8 cellular contexts compared by ENCODE assay signal in genomic region chr15:100671858-100672543, GRCh38.
DNase-seq lines count a peak whose midpoint lies in the region; ATAC-seq, FAIRE-seq and TF ChIP-seq lines count a peak whose summit lies in the region.

No MANE protein-coding gene starts in this region.

- H3K27me3 ChIP-seq in MG63 (no peaks in the 10 kb centered on the region), bronchial epithelial cell (ENCODE audit: control insufficient read depth, insufficient read depth, low read length) (no peaks in the 10 kb centered on the region)

- H3K9me3 Mint-ChIP-seq in mesothelial cell of epicardium: peaks cover 4% of the 10 kb centered on the region

- no peaks in the 10 kb centered on the region for H3K4me1 Mint-ChIP-seq in mesothelial cell of epicardium

- no peaks in the 10 kb centered on the region for H3K36me3 Mint-ChIP-seq in mesothelial cell of epicardium

- DNase-seq in D721Med (ENCODE audit: insufficient read length, low spot score) (no peak), MG63 (peak; percentile 70), bronchial epithelial cell (ENCODE audit: low read depth) (peak; percentile 34), mesothelial cell of epicardium (ENCODE audit: low spot score in 2 of 2, unreplicated experiment in 2 of 2) (no peak)
- DNase-seq in activated CD4-positive, alpha-beta T cell treated with anti-CD3 and anti-CD28 coated beads, Interleukin-2, amount 50 U/mL, for 4 hours: no peak

- H3K4me3 ChIP-seq in MG63 (no peak overlapping the region), bronchial epithelial cell (ENCODE audit: low read depth, low read length) (no peak overlapping the region)

- ATAC-seq in GM19328 (IDR thresholded peaks at IDR 0.05; ENCODE audit: unreplicated experiment) (no peak), GM18868 (IDR thresholded peaks at IDR 0.05; ENCODE audit: unreplicated experiment) (no peak), HG03571 (IDR thresholded peaks at IDR 0.05; ENCODE audit: unreplicated experiment) (no peak)

- H3K36me3 ChIP-seq in MG63 (no peaks in the 10 kb centered on the region), bronchial epithelial cell (ENCODE audit: control insufficient read depth, insufficient read depth, low read length) (no peaks in the 10 kb centered on the region)

- H3K27me3 Mint-ChIP-seq in mesothelial cell of epicardium (ENCODE audit: low read depth): peaks cover 13% of the 10 kb centered on the region

- no peak for FAIRE-seq in D721Med (lab: Jason Lieb, UNC)
- no peak for FAIRE-seq in bronchial epithelial cell (lab: Jason Lieb, UNC)

- peaks cover 3% of the 10 kb centered on the region for H3K9me3 ChIP-seq in MG63

- TF ChIP-seq CTCF in D721Med (IDR thresholded peaks at IDR 0.05; ENCODE audit: insufficient read depth, missing control alignments) (peak; percentile 9), bronchial epithelial cell (IDR thresholded peaks at IDR 0.05; ENCODE audit: insufficient read depth, low read length, severe bottlenecking) (peak; percentile 52), mesothelial cell of epicardium (IDR thresholded peaks at IDR 0.05; ENCODE audit: unreplicated experiment) (peak; percentile 24)

- H3K4me3 Mint-ChIP-seq in mesothelial cell of epicardium: no peak overlapping the region

- H3K27ac Mint-ChIP-seq in mesothelial cell of epicardium: no peak overlapping the region

Comparison
In these comparisons a context has a peak if more than half of its experiments do, and no peak if none do; other contexts are left out.
1. DNase-seq: peak in MG63 (single experiment) and bronchial epithelial cell (single experiment); none in D721Med (single experiment), mesothelial cell of epicardium (0 of 2) and activated CD4-positive, alpha-beta T cell treated with anti-CD3 and anti-CD28 coated beads, Interleukin-2, amount 50 U/mL, for 4 hours (0 of 2).
2. Peak in every context shown above with its lines, with median percentiles within 50 percentile points of each other: CTCF ChIP-seq.